Comparison of ENCODE assay signal across 21 cellular contexts in genomic region chr13:112061367-112062046, GRCh38. TPM values are rescaled to one million over a fixed set of nuclear protein-coding genes. Genes with fewer than 3 reads are reported as not detected.
A peak's percentile ranks its signal among the peaks of the same experiment; 100 is the strongest.
DNase-seq lines count a peak whose midpoint lies in the region; TF ChIP-seq lines count a peak whose summit lies in the region.
"Had no signal": no experiment of that assay in that cellular context is flagged by ENCODE, and none has a peak within 500 bp of the region (broad histone marks: within the 10 kb centered on the region; RNA-seq: fewer than 3 reads in every experiment).

No MANE protein-coding gene starts in this region.

- peak overlapping the region; percentile 54 for H3K4me3 ChIP-seq in neural cell (ENCODE audit: low read length)
- H3K4me3 ChIP-seq: esophagus muscularis mucosa, upper lobe of left lung had no signal

- TF ChIP-seq EP300 in neural cell (conservative IDR thresholded peaks at IDR 0.05; ENCODE audit: poor library complexity, severe bottlenecking) = no peak

- no peaks in the 10 kb centered on the region for H4K20me1 ChIP-seq in neural cell (ENCODE audit: insufficient read depth)

- no peak for TF ChIP-seq CTCF in neural cell (IDR thresholded peaks at IDR 0.05; ENCODE audit: poor library complexity, severe bottlenecking)

- peak; percentile 63 for DNase-seq in NCI-H345 (lab: John Stamatoyannopoulos, UW)
- DNase-seq in NCI-H345 treated with DMSO at 0.1 percent for 48 hours (lab: John Stamatoyannopoulos, UW; ENCODE audit: unreplicated experiment) = no peak
- peak; percentile 41 for DNase-seq in ELF-1 (ENCODE audit: low read depth, low spot score)
- no peak for DNase-seq in NCI-H446 treated with DMSO at 0.1 percent for 48 hours (lab: John Stamatoyannopoulos, UW)
- DNase-seq in NCI-H2227 treated with DMSO at 0.1 percent for 48 hours (lab: John Stamatoyannopoulos, UW) = no peak
- no peak for DNase-seq in NCI-H526 treated with DMSO at 0.1 percent for 48 hours (lab: John Stamatoyannopoulos, UW)
- DNase-seq: activated CD4-positive, alpha-beta T cell treated with anti-CD3 and anti-CD28 coated beads for 36 hours; activated effector memory CD4-positive, alpha-beta T cell treated with Interleukin-2 at 50 U/mL for 16 hours; activated naive CD8-positive, alpha-beta T cell treated with anti-CD3 and anti-CD28 coated beads, Interleukin-2, amount 50 U/mL, for 24 hours; brain microvascular endothelial cell; COR-L47; DND-41; effector memory CD4-positive, alpha-beta T cell; NCI-H1105; NCI-H2029 treated with DMSO at 0.1 percent for 48 hours; NCI-H774 had no signal

- H3K27me3 ChIP-seq in neural cell (ENCODE audit: insufficient read depth, low read depth, low read length) = peaks cover 86% of the 10 kb centered on the region

- no peaks in the 10 kb centered on the region for H3K36me3 ChIP-seq in neural cell (ENCODE audit: insufficient read depth, low read length)
- H3K36me3 ChIP-seq: brain microvascular endothelial cell, esophagus muscularis mucosa, upper lobe of left lung had no signal

- peaks cover 87% of the 10 kb centered on the region for H3K79me2 ChIP-seq in neural cell (replicated peaks; ENCODE audit: insufficient read depth, low read length)

- H3K9ac ChIP-seq in neural cell (ENCODE audit: low read length) = peak overlapping the region; percentile 59

- H3K27ac ChIP-seq in angular gyrus (ENCODE audit: low read depth, low read length) (peak overlapping the region; percentile 24), neural cell (ENCODE audit: low read length) (peak overlapping the region; percentile 21)
- H3K27ac ChIP-seq: brain microvascular endothelial cell, esophagus muscularis mucosa, upper lobe of left lung had no signal

- no peaks in the 10 kb centered on the region for H3K9me3 ChIP-seq in neural cell (ENCODE audit: low read length)
- H3K9me3 ChIP-seq: esophagus muscularis mucosa, upper lobe of left lung had no signal

- no peaks in the 10 kb centered on the region for H3F3A ChIP-seq in neural cell (ENCODE audit: insufficient read depth, low read length, poor library complexity, severe bottlenecking)

- H2AFZ ChIP-seq in neural cell (ENCODE audit: low read depth, low read length) = no peak overlapping the region

- no peak overlapping the region for H3K4me2 ChIP-seq in neural cell (ENCODE audit: low read length)

- no peaks in the 10 kb centered on the region for H3K9me2 ChIP-seq in neural cell (ENCODE audit: insufficient read depth, low read length)

- no peak for TF ChIP-seq RAD21 in neural cell (conservative IDR thresholded peaks at IDR 0.05)

TF ChIP-seq in neural cell, 6 proteins besides CTCF, POLR2A, EP300 and RAD21:
- TF ChIP-seq, protein P1, sequence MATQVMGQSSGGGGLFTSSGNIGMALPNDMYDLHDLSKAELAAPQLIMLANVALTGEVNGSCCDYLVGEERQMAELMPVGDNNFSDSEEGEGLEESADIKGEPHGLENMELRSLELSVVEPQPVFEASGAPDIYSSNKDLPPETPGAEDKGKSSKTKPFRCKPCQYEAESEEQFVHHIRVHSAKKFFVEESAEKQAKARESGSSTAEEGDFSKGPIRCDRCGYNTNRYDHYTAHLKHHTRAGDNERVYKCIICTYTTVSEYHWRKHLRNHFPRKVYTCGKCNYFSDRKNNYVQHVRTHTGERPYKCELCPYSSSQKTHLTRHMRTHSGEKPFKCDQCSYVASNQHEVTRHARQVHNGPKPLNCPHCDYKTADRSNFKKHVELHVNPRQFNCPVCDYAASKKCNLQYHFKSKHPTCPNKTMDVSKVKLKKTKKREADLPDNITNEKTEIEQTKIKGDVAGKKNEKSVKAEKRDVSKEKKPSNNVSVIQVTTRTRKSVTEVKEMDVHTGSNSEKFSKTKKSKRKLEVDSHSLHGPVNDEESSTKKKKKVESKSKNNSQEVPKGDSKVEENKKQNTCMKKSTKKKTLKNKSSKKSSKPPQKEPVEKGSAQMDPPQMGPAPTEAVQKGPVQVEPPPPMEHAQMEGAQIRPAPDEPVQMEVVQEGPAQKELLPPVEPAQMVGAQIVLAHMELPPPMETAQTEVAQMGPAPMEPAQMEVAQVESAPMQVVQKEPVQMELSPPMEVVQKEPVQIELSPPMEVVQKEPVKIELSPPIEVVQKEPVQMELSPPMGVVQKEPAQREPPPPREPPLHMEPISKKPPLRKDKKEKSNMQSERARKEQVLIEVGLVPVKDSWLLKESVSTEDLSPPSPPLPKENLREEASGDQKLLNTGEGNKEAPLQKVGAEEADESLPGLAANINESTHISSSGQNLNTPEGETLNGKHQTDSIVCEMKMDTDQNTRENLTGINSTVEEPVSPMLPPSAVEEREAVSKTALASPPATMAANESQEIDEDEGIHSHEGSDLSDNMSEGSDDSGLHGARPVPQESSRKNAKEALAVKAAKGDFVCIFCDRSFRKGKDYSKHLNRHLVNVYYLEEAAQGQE (IDR thresholded peaks at IDR 0.05; ENCODE audit: borderline replicate concordance) = no peak
- no peak for TF ChIP-seq EZH2 (IDR thresholded peaks at IDR 0.05; ENCODE audit: borderline replicate concordance, insufficient read depth, low read length, poor library complexity, severe bottlenecking)
- no peak for TF ChIP-seq POLR2AphosphoS5 (IDR thresholded peaks at IDR 0.05)
- TF ChIP-seq MXI1 (conservative IDR thresholded peaks at IDR 0.05; ENCODE audit: poor library complexity, severe bottlenecking) = no peak
- no peak for TF ChIP-seq TAF1 (IDR thresholded peaks at IDR 0.05; ENCODE audit: low read depth)
- no peak for TF ChIP-seq SMC3 (conservative IDR thresholded peaks at IDR 0.05; ENCODE audit: poor library complexity)

RNA-seq across cellular contexts. Expression of gene SOX1, which starts 5.4 kb away (rescaled TPM):
- polyA plus RNA-seq in neural cell = 13.2 and 18.5 TPM in 2 replicates
- 19.5 and 21.8 TPM in 2 replicates for polyA minus RNA-seq in neural cell
- polyA plus RNA-seq: right cardiac atrium had no signal

Comparison
In these comparisons a context has a peak if more than half of its experiments do, and no peak if none do; other contexts are left out.
1. DNase-seq: peak in NCI-H345 (single experiment) and ELF-1 (single experiment); none in NCI-H345 treated with DMSO at 0.1 percent for 48 hours (single experiment), NCI-H446 treated with DMSO at 0.1 percent for 48 hours (single experiment), NCI-H2227 treated with DMSO at 0.1 percent for 48 hours (single experiment) and NCI-H526 treated with DMSO at 0.1 percent for 48 hours (single experiment).